In genomic region chr9:128102861-128103588, GRCh38 we compare ENCODE assay signal across 10 cellular contexts. TPM values are rescaled to one million over a fixed set of nuclear protein-coding genes. Genes with fewer than 3 reads are reported as not detected.
DNase-seq lines count a peak whose midpoint lies in the region; ATAC-seq, FAIRE-seq and TF ChIP-seq lines count a peak whose summit lies in the region.
"Had no signal": no experiment of that assay in that cellular context is flagged by ENCODE, and none has a peak within 500 bp of the region (broad histone marks: within the 10 kb centered on the region; RNA-seq: fewer than 3 reads in every experiment).

No MANE protein-coding gene starts in this region.

- POLR2A ChIA-PET in activated CD8-positive, alpha-beta T cell treated with anti-CD3 and anti-CD28 coated beads for 36 hours (lab: Charles Lee) = interaction anchor here (0.9 to 2.5 kb wide), 4 partner anchors 10 to 76 kb away, joined by 3 to 8 read pairs (median 4); no protein-coding TSS in a partner anchor
- POLR2A ChIA-PET in HepG2 (lab: Yijun Ruan, JAX) = interaction anchor here (0.7 to 2.7 kb wide), 15 partner anchors 8 to 152 kb away, joined by 3 to 40 read pairs (median 6); partner anchors contain the start of genes EEIG1, NAIF1 and SLC25A25

- peaks cover 70% of the 10 kb centered on the region for H3K4me1 Mint-ChIP-seq in activated naive CD4-positive, alpha-beta T cell treated with anti-CD3 and anti-CD28 coated beads, Interleukin-2, amount 10 ng/mL, durations not matched to agents 7 days and 5 days
- H3K4me1 Mint-ChIP-seq in activated CD8-positive, alpha-beta T cell treated with anti-CD3 and anti-CD28 coated beads for 36 hours (ENCODE audit: low read depth) = peaks cover 55% of the 10 kb centered on the region

- TF ChIP-seq RAD21 in HepG2 (CRISPR knock-in tag; IDR thresholded peaks at IDR 0.05) = no peak

- peak overlapping the region; percentile 58 for H3K27ac Mint-ChIP-seq in activated naive CD4-positive, alpha-beta T cell treated with anti-CD3 and anti-CD28 coated beads, Interleukin-2, amount 10 ng/mL, durations not matched to agents 7 days and 5 days
- H3K27ac Mint-ChIP-seq in activated CD8-positive, alpha-beta T cell treated with anti-CD3 and anti-CD28 coated beads for 36 hours = peak overlapping the region; percentile 75

- H3K4me1 ChIP-seq in HepG2 (ENCODE audit: insufficient read depth, low read length) = peaks cover 90% of the 10 kb centered on the region
- peaks cover 55% of the 10 kb centered on the region for H3K4me1 ChIP-seq in thymus (ENCODE audit: control insufficient read depth, insufficient read depth, low read length)

- H3K9ac ChIP-seq in HepG2 (ENCODE audit: insufficient read depth, low read depth, low read length) = peak overlapping the region; percentile 62

- H3K27me3 Mint-ChIP-seq in activated naive CD4-positive, alpha-beta T cell treated with anti-CD3 and anti-CD28 coated beads, Interleukin-2, amount 10 ng/mL, durations not matched to agents 7 days and 5 days = no peaks in the 10 kb centered on the region
- H3K27me3 Mint-ChIP-seq in activated CD8-positive, alpha-beta T cell treated with anti-CD3 and anti-CD28 coated beads for 36 hours = no peaks in the 10 kb centered on the region

- CTCF ChIA-PET in activated naive CD4-positive, alpha-beta T cell treated with anti-CD3 and anti-CD28 coated beads, Interleukin-2, amount 10 ng/mL, durations not matched to agents 7 days and 5 days (lab: Charles Lee) = interaction anchor here (0.7 to 1.8 kb wide), 12 partner anchors 9 to 166 kb away, joined by 3 to 11 read pairs (median 4); no protein-coding TSS in a partner anchor
- CTCF ChIA-PET in activated CD8-positive, alpha-beta T cell treated with anti-CD3 and anti-CD28 coated beads for 36 hours (lab: Charles Lee) = interaction anchor here (0.9 to 4.6 kb wide), 9 partner anchors 9 to 159 kb away, joined by 3 to 28 read pairs (median 5); no protein-coding TSS in a partner anchor
- CTCF ChIA-PET in HepG2 (lab: Yijun Ruan, JAX; ENCODE audit: low intra/inter-chr PET ratio, low total read pairs) = interaction anchor here (2.6 kb wide), 1 partner anchor 15 kb away, joined by 14 read pairs; no protein-coding TSS in a partner anchor

- H3K4me3 ChIP-seq in HepG2 (replicated peaks in 1 of 3; ENCODE audit: insufficient read depth in 1 of 3, low read depth in 2 of 3, low read length in 3 of 3) (peak overlapping the region in 1 of 3 experiments; percentile 38; a peak in 1 of 6 replicates), thymus (ENCODE audit: low read length) (no peak overlapping the region)

- peaks cover 51% of the 10 kb centered on the region for H3K36me3 Mint-ChIP-seq in activated naive CD4-positive, alpha-beta T cell treated with anti-CD3 and anti-CD28 coated beads, Interleukin-2, amount 10 ng/mL, durations not matched to agents 7 days and 5 days
- H3K36me3 Mint-ChIP-seq in activated CD8-positive, alpha-beta T cell treated with anti-CD3 and anti-CD28 coated beads for 36 hours (ENCODE audit: low read depth) = peaks cover 40% of the 10 kb centered on the region

- no TSS peak for BruUV-seq in HepG2 (replicated peaks; lab: Mats Ljungman, UMichigan)

- H3K4me2 ChIP-seq in HepG2 (ENCODE audit: low read depth, low read length) = peak overlapping the region; percentile 61

- peak; percentile 98 for FAIRE-seq in HepG2 (lab: Jason Lieb, UNC)

- H3K27me3 ChIP-seq in HepG2 (ENCODE audit: control insufficient read depth in 1 of 2, insufficient read depth in 2 of 2, low read length in 2 of 2) (no peaks in the 10 kb centered on the region; a peak in 1 of 5 replicates), thymus (ENCODE audit: control insufficient read depth, insufficient read depth) (no peaks in the 10 kb centered on the region)

- H4K20me1 ChIP-seq in HepG2 (ENCODE audit: insufficient read depth, low read length) = peaks cover 17% of the 10 kb centered on the region; the same call in 1 of the 2 replicates

- DNase-seq in activated naive CD4-positive, alpha-beta T cell treated with anti-CD3 and anti-CD28 coated beads, Interleukin-2, amount 10 ng/mL, durations not matched to agents 7 days and 5 days = no peak
- no peak for DNase-seq in activated naive CD4-positive, alpha-beta T cell (lab: John Stamatoyannopoulos, UW)
- no peak for DNase-seq in activated CD8-positive, alpha-beta T cell treated with anti-CD3 and anti-CD28 coated beads for 36 hours
- DNase-seq in HepG2 (ENCODE audit: low spot score) (peak; percentile 94), ACHN (no peak), DMS153 treated with DMSO at 0.1 percent for 48 hours (lab: John Stamatoyannopoulos, UW; ENCODE audit: unreplicated experiment) (no peak)
- DNase-seq: HCEC 1CT had no signal

- peak in 1 of 2 experiments; percentile 56; a peak in 1 of 4 replicates for TF ChIP-seq POLR2A in HepG2 (IDR thresholded peaks at IDR 0.05; ENCODE audit: insufficient read depth in 1 of 2, low read depth in 2 of 2, low read length in 2 of 2)

- no peak overlapping the region for H3K4me3 Mint-ChIP-seq in activated naive CD4-positive, alpha-beta T cell treated with anti-CD3 and anti-CD28 coated beads, Interleukin-2, amount 10 ng/mL, durations not matched to agents 7 days and 5 days
- no peak overlapping the region for H3K4me3 Mint-ChIP-seq in activated CD8-positive, alpha-beta T cell treated with anti-CD3 and anti-CD28 coated beads for 36 hours

- no peak for ATAC-seq in activated CD8-positive, alpha-beta T cell treated with anti-CD3 and anti-CD28 coated beads for 36 hours
- ATAC-seq in HepG2 (peak; percentile 76), HG03045 (IDR thresholded peaks at IDR 0.05; ENCODE audit: unreplicated experiment) (no peak)

- in situ Hi-C loops in HepG2 (cut with HindIII; ENCODE audit: extremely low pct_ligation_motif_present, low pct_unique_long_range_greater_than_20kb) = no loop called here
- in situ Hi-C loops in ACHN (cut with HindIII; ENCODE audit: low pct_ligation_motif_present, low pct_unique_long_range_greater_than_20kb, low sequenced_read_pairs) = no loop called here

- H3K27ac ChIP-seq in HepG2 (ENCODE audit: extremely low read length, insufficient read depth, low read length) (peak overlapping the region; percentile 90), thymus (ENCODE audit: low read depth) (peak overlapping the region; percentile 19)

- peaks cover 21 to 50% of the 10 kb centered on the region in 2 experiments for H3K36me3 ChIP-seq in HepG2 (replicated peaks in 1 of 2; ENCODE audit: control insufficient read depth in 1 of 2, insufficient read depth in 2 of 2, low read length in 2 of 2)
- peaks cover 53% of the 10 kb centered on the region for H3K36me3 ChIP-seq in thymus (ENCODE audit: control insufficient read depth, insufficient read depth)

- TF ChIP-seq EP300 in HepG2 (IDR thresholded peaks at IDR 0.05; ENCODE audit: low read depth in 2 of 2, low read length in 2 of 2) (peak; percentile 79 to 92), HepG2 (CRISPR knock-in tag; IDR thresholded peaks at IDR 0.05; ENCODE audit: borderline replicate concordance) (peak; percentile 79)

- no peaks in the 10 kb centered on the region for H3K9me3 ChIP-seq in HepG2 (ENCODE audit: low read length)
- H3K9me3 ChIP-seq in thymus (ENCODE audit: control insufficient read depth) = no peaks in the 10 kb centered on the region

- intact Hi-C loops in activated CD8-positive, alpha-beta T cell treated with anti-CD3 and anti-CD28 coated beads for 36 hours (cut with micrococcal nuclease) = no loop called here
- intact Hi-C loops in HepG2 (cut with micrococcal nuclease; ENCODE audit: unreplicated experiment) = loop anchor here (1.0 to 5.0 kb wide), 2 partner anchors 12 to 36 kb away; partner anchors contain the start of genes NAIF1 and SLC25A25

- no peaks in the 10 kb centered on the region for H3K9me3 Mint-ChIP-seq in activated naive CD4-positive, alpha-beta T cell treated with anti-CD3 and anti-CD28 coated beads, Interleukin-2, amount 10 ng/mL, durations not matched to agents 7 days and 5 days
- no peaks in the 10 kb centered on the region for H3K9me3 Mint-ChIP-seq in activated CD8-positive, alpha-beta T cell treated with anti-CD3 and anti-CD28 coated beads for 36 hours

- WGBS in HepG2 (ENCODE audit: low lambda C conversion rate) = 16% methylated on average over 19 of the region's 23 CpGs
- 73% methylated on average over 23 of the region's 23 CpGs for WGBS in thymus

- H2AFZ ChIP-seq in HepG2 (ENCODE audit: low read length) = no peak overlapping the region

- no peak for TF ChIP-seq CTCF in activated CD8-positive, alpha-beta T cell treated with anti-CD3 and anti-CD28 coated beads for 36 hours (IDR thresholded peaks at IDR 0.05)
- no peak for TF ChIP-seq CTCF in HepG2 (CRISPR knock-in tag; IDR thresholded peaks at IDR 0.05)

- H3K79me2 ChIP-seq in HepG2 (ENCODE audit: insufficient read depth, low read length) = peaks cover 33% of the 10 kb centered on the region

RNA-seq across cellular contexts. Expression of gene PTGES2, which starts 24.5 kb away (rescaled TPM):
- total RNA-seq in activated CD8-positive, alpha-beta T cell treated with anti-CD3 and anti-CD28 coated beads for 36 hours = 10 to 100 TPM; 40.8 to 49.5 TPM
- 68.5 and 79.8 TPM in 2 replicates for total RNA-seq in HepG2 (2016; rRNA removed; fragmentation: Illumina TruSeq; extraction: Trizol)
- 176 and 179 TPM in 2 replicates for total RNA-seq in HepG2 (2016; cell fraction: cytosol; rRNA removed; fragmentation: Illumina TruSeq; extraction: Trizol; ENCODE audit: low read depth)
- total RNA-seq in HepG2 (2016; cell fraction: insoluble cytoplasmic fraction; rRNA removed; fragmentation: Illumina TruSeq; extraction: Trizol) = 65.6 and 85.2 TPM in 2 replicates
- total RNA-seq in HepG2 (2016; cell fraction: membrane; rRNA removed; fragmentation: Illumina TruSeq; extraction: Trizol) = 80.3 and 84.6 TPM in 2 replicates
- 40.6 and 44.2 TPM in 2 replicates for total RNA-seq in HepG2 (2016; cell fraction: nucleus; rRNA removed; fragmentation: Illumina TruSeq; extraction: Trizol)
- polyA plus RNA-seq in HepG2 (2011; rRNA removed) (63.7 and 67.2 TPM in 2 replicates), thymus (39.3 TPM)
- polyA plus RNA-seq in HepG2 (2011; cell fraction: cytosol; rRNA removed) = 53.6 and 85.6 TPM in 2 replicates
- polyA plus RNA-seq in HepG2 (2011; cell fraction: nucleus; rRNA removed) = 128 and 148 TPM in 2 replicates
- polyA plus RNA-seq in HepG2 (2012) = 39.6 and 40.6 TPM in 2 replicates
- polyA plus RNA-seq in HepG2 (2016; cell fraction: cytosol; fragmentation: Illumina TruSeq; extraction: Trizol; ENCODE audit: low read depth) = 61.1 and 71.8 TPM in 2 replicates
- polyA plus RNA-seq in HepG2 (2016; cell fraction: insoluble cytoplasmic fraction; fragmentation: Illumina TruSeq; extraction: Trizol; ENCODE audit: low read depth) = 67.8 and 88.5 TPM in 2 replicates
- polyA plus RNA-seq in HepG2 (2016; cell fraction: membrane; fragmentation: Illumina TruSeq; extraction: Trizol; ENCODE audit: low read depth) = 68.9 and 78.2 TPM in 2 replicates
- polyA plus RNA-seq in HepG2 (2016; cell fraction: nucleus; fragmentation: Illumina TruSeq; extraction: Trizol; ENCODE audit: insufficient read depth, low read depth) = 101 and 105 TPM in 2 replicates
- polyA minus RNA-seq in HepG2 (2011; rRNA and poly(A)+ RNA removed; ENCODE audit: low replicate concordance) = 109 and 143 TPM in 2 replicates
- 29.5 and 39.2 TPM in 2 replicates for polyA minus RNA-seq in HepG2 (2011; cell fraction: cytosol; rRNA and poly(A)+ RNA removed)
- 39.4 and 44.6 TPM in 2 replicates for polyA minus RNA-seq in HepG2 (2011; cell fraction: nucleus; rRNA and poly(A)+ RNA removed)

RNA-seq across cellular contexts. Expression of gene SLC25A25, which starts 35.0 kb away (rescaled TPM):
- 10 to 100 TPM; 12.9 to 14.6 TPM for total RNA-seq in activated CD8-positive, alpha-beta T cell treated with anti-CD3 and anti-CD28 coated beads for 36 hours
- 18.5 and 24.8 TPM in 2 replicates for total RNA-seq in HepG2 (2016; rRNA removed; fragmentation: Illumina TruSeq; extraction: Trizol)
- 4.5 and 5.1 TPM in 2 replicates for total RNA-seq in HepG2 (2016; cell fraction: cytosol; rRNA removed; fragmentation: Illumina TruSeq; extraction: Trizol; ENCODE audit: low read depth)
- total RNA-seq in HepG2 (2016; cell fraction: insoluble cytoplasmic fraction; rRNA removed; fragmentation: Illumina TruSeq; extraction: Trizol) = 16.4 and 24.3 TPM in 2 replicates
- 10.5 and 11.1 TPM in 2 replicates for total RNA-seq in HepG2 (2016; cell fraction: membrane; rRNA removed; fragmentation: Illumina TruSeq; extraction: Trizol)
- 21.4 and 25.1 TPM in 2 replicates for total RNA-seq in HepG2 (2016; cell fraction: nucleus; rRNA removed; fragmentation: Illumina TruSeq; extraction: Trizol)
- polyA plus RNA-seq in HepG2 (2011; rRNA removed) (10.5 and 16.7 TPM in 2 replicates), thymus (12.3 TPM)
- polyA plus RNA-seq in HepG2 (2011; cell fraction: cytosol; rRNA removed) = 10.7 and 11.2 TPM in 2 replicates
- polyA plus RNA-seq in HepG2 (2011; cell fraction: nucleus; rRNA removed) = 26.1 and 29.6 TPM in 2 replicates
- polyA plus RNA-seq in HepG2 (2012) = 12.9 and 15.5 TPM in 2 replicates
- polyA plus RNA-seq in HepG2 (2016; cell fraction: cytosol; fragmentation: Illumina TruSeq; extraction: Trizol; ENCODE audit: low read depth) = 1.1 and 1.3 TPM in 2 replicates
- polyA plus RNA-seq in HepG2 (2016; cell fraction: insoluble cytoplasmic fraction; fragmentation: Illumina TruSeq; extraction: Trizol; ENCODE audit: low read depth) = 11.6 and 13.1 TPM in 2 replicates
- polyA plus RNA-seq in HepG2 (2016; cell fraction: membrane; fragmentation: Illumina TruSeq; extraction: Trizol; ENCODE audit: low read depth) = 2.6 and 2.7 TPM in 2 replicates
- polyA plus RNA-seq in HepG2 (2016; cell fraction: nucleus; fragmentation: Illumina TruSeq; extraction: Trizol; ENCODE audit: insufficient read depth, low read depth) = 31.1 and 36.4 TPM in 2 replicates
- 20.5 and 28.1 TPM in 2 replicates for polyA minus RNA-seq in HepG2 (2011; rRNA and poly(A)+ RNA removed; ENCODE audit: low replicate concordance)
- polyA minus RNA-seq in HepG2 (2011; cell fraction: cytosol; rRNA and poly(A)+ RNA removed) = 10.0 and 10.2 TPM in 2 replicates
- 14.4 and 26.1 TPM in 2 replicates for polyA minus RNA-seq in HepG2 (2011; cell fraction: nucleus; rRNA and poly(A)+ RNA removed)

RNA-seq across cellular contexts. Expression of gene NAIF1, which starts 35.9 kb away (rescaled TPM):
- total RNA-seq in activated CD8-positive, alpha-beta T cell treated with anti-CD3 and anti-CD28 coated beads for 36 hours = 10 to 100 TPM in 1 of 2 experiments, 1 to 10 TPM in 1; 8.4 to 11.8 TPM
- total RNA-seq in HepG2 (2016; rRNA removed; fragmentation: Illumina TruSeq; extraction: Trizol) = 6.0 and 6.6 TPM in 2 replicates
- total RNA-seq in HepG2 (2016; cell fraction: cytosol; rRNA removed; fragmentation: Illumina TruSeq; extraction: Trizol; ENCODE audit: low read depth) = 3.1 and 4.1 TPM in 2 replicates
- total RNA-seq in HepG2 (2016; cell fraction: insoluble cytoplasmic fraction; rRNA removed; fragmentation: Illumina TruSeq; extraction: Trizol) = 6.0 and 6.4 TPM in 2 replicates
- total RNA-seq in HepG2 (2016; cell fraction: membrane; rRNA removed; fragmentation: Illumina TruSeq; extraction: Trizol) = 5.7 and 6.1 TPM in 2 replicates
- total RNA-seq in HepG2 (2016; cell fraction: nucleus; rRNA removed; fragmentation: Illumina TruSeq; extraction: Trizol) = 2.9 and 4.1 TPM in 2 replicates
- polyA plus RNA-seq in HepG2 (2011; rRNA removed) (6.9 TPM in 2 replicates), thymus (11.5 TPM)
- polyA plus RNA-seq in HepG2 (2011; cell fraction: cytosol; rRNA removed) = 4.9 and 6.4 TPM in 2 replicates
- polyA plus RNA-seq in HepG2 (2011; cell fraction: nucleus; rRNA removed) = 3.8 and 4.0 TPM in 2 replicates
- 3.0 and 3.8 TPM in 2 replicates for polyA plus RNA-seq in HepG2 (2012)
- 2.4 and 2.6 TPM in 2 replicates for polyA plus RNA-seq in HepG2 (2016; cell fraction: cytosol; fragmentation: Illumina TruSeq; extraction: Trizol; ENCODE audit: low read depth)
- 5.2 and 5.7 TPM in 2 replicates for polyA plus RNA-seq in HepG2 (2016; cell fraction: insoluble cytoplasmic fraction; fragmentation: Illumina TruSeq; extraction: Trizol; ENCODE audit: low read depth)
- polyA plus RNA-seq in HepG2 (2016; cell fraction: membrane; fragmentation: Illumina TruSeq; extraction: Trizol; ENCODE audit: low read depth) = 3.5 and 3.9 TPM in 2 replicates
- polyA plus RNA-seq in HepG2 (2016; cell fraction: nucleus; fragmentation: Illumina TruSeq; extraction: Trizol; ENCODE audit: insufficient read depth, low read depth) = 4.9 and 5.1 TPM in 2 replicates
- polyA minus RNA-seq in HepG2 (2011; rRNA and poly(A)+ RNA removed; ENCODE audit: low replicate concordance) = 8.2 and 13.2 TPM in 2 replicates
- polyA minus RNA-seq in HepG2 (2011; cell fraction: cytosol; rRNA and poly(A)+ RNA removed) = 3.2 and 6.0 TPM in 2 replicates
- polyA minus RNA-seq in HepG2 (2011; cell fraction: nucleus; rRNA and poly(A)+ RNA removed) = 1.5 and 2.1 TPM in 2 replicates

RNA-seq across cellular contexts. Expression of gene LCN2, which starts 46.2 kb away (rescaled TPM):
- total RNA-seq in activated CD8-positive, alpha-beta T cell treated with anti-CD3 and anti-CD28 coated beads for 36 hours = not detected
- 0.34 and 0.38 TPM in 2 replicates for total RNA-seq in HepG2 (2016; rRNA removed; fragmentation: Illumina TruSeq; extraction: Trizol)
- total RNA-seq in HepG2 (2016; cell fraction: cytosol; rRNA removed; fragmentation: Illumina TruSeq; extraction: Trizol; ENCODE audit: low read depth) = 0.40 TPM in 1 of 2 replicates, not detected in the other
- 0.24 TPM in 1 of 2 replicates, not detected in the other for total RNA-seq in HepG2 (2016; cell fraction: insoluble cytoplasmic fraction; rRNA removed; fragmentation: Illumina TruSeq; extraction: Trizol)
- total RNA-seq in HepG2 (2016; cell fraction: membrane; rRNA removed; fragmentation: Illumina TruSeq; extraction: Trizol) = 0.34 and 0.38 TPM in 2 replicates
- not detected in 2 replicates for total RNA-seq in HepG2 (2016; cell fraction: nucleus; rRNA removed; fragmentation: Illumina TruSeq; extraction: Trizol)
- 1.4 and 2.3 TPM in 2 replicates for polyA plus RNA-seq in HepG2 (2011; rRNA removed)
- polyA plus RNA-seq in HepG2 (2011; cell fraction: cytosol; rRNA removed) = 0.93 and 2.4 TPM in 2 replicates
- polyA plus RNA-seq in HepG2 (2011; cell fraction: nucleus; rRNA removed) = 4.4 and 6.2 TPM in 2 replicates
- 1.5 and 1.7 TPM in 2 replicates for polyA plus RNA-seq in HepG2 (2012)
- 0.69 and 0.92 TPM in 2 replicates for polyA plus RNA-seq in HepG2 (2016; cell fraction: cytosol; fragmentation: Illumina TruSeq; extraction: Trizol; ENCODE audit: low read depth)
- 0.71 and 0.76 TPM in 2 replicates for polyA plus RNA-seq in HepG2 (2016; cell fraction: insoluble cytoplasmic fraction; fragmentation: Illumina TruSeq; extraction: Trizol; ENCODE audit: low read depth)
- polyA plus RNA-seq in HepG2 (2016; cell fraction: membrane; fragmentation: Illumina TruSeq; extraction: Trizol; ENCODE audit: low read depth) = 0.49 and 0.63 TPM in 2 replicates
- 1.7 and 3.0 TPM in 2 replicates for polyA plus RNA-seq in HepG2 (2016; cell fraction: nucleus; fragmentation: Illumina TruSeq; extraction: Trizol; ENCODE audit: insufficient read depth, low read depth)
- polyA minus RNA-seq in HepG2 (2011; rRNA and poly(A)+ RNA removed; ENCODE audit: low replicate concordance) = 0.44 and 0.52 TPM in 2 replicates
- polyA minus RNA-seq in HepG2 (2011; cell fraction: cytosol; rRNA and poly(A)+ RNA removed) = 0.99 TPM in 1 of 2 replicates, not detected in the other
- not detected in 2 replicates for polyA minus RNA-seq in HepG2 (2011; cell fraction: nucleus; rRNA and poly(A)+ RNA removed)
- polyA plus RNA-seq in thymus = 31.9 TPM
- total RNA-seq: HT1080 had no signal

RNA-seq across cellular contexts. Expression of gene BBLN, which starts 57.0 kb away (rescaled TPM):
- total RNA-seq in activated CD8-positive, alpha-beta T cell treated with anti-CD3 and anti-CD28 coated beads for 36 hours = 100 to 1,000 TPM; 127 to 132 TPM
- 22.2 and 33.1 TPM in 2 replicates for total RNA-seq in HepG2 (2016; rRNA removed; fragmentation: Illumina TruSeq; extraction: Trizol)
- 146 and 177 TPM in 2 replicates for total RNA-seq in HepG2 (2016; cell fraction: cytosol; rRNA removed; fragmentation: Illumina TruSeq; extraction: Trizol; ENCODE audit: low read depth)
- 17.4 and 30.2 TPM in 2 replicates for total RNA-seq in HepG2 (2016; cell fraction: insoluble cytoplasmic fraction; rRNA removed; fragmentation: Illumina TruSeq; extraction: Trizol)
- total RNA-seq in HepG2 (2016; cell fraction: membrane; rRNA removed; fragmentation: Illumina TruSeq; extraction: Trizol) = 86.9 and 114 TPM in 2 replicates
- total RNA-seq in HepG2 (2016; cell fraction: nucleus; rRNA removed; fragmentation: Illumina TruSeq; extraction: Trizol) = 11.7 and 11.9 TPM in 2 replicates
- polyA plus RNA-seq in HepG2 (2011; rRNA removed) (27.6 and 29.5 TPM in 2 replicates), thymus (162 TPM)
- 25.8 and 50.8 TPM in 2 replicates for polyA plus RNA-seq in HepG2 (2011; cell fraction: cytosol; rRNA removed)
- 19.2 and 22.8 TPM in 2 replicates for polyA plus RNA-seq in HepG2 (2011; cell fraction: nucleus; rRNA removed)
- polyA plus RNA-seq in HepG2 (2012) = 13.4 and 25.7 TPM in 2 replicates
- 235 and 253 TPM in 2 replicates for polyA plus RNA-seq in HepG2 (2016; cell fraction: cytosol; fragmentation: Illumina TruSeq; extraction: Trizol; ENCODE audit: low read depth)
- 19.0 and 25.9 TPM in 2 replicates for polyA plus RNA-seq in HepG2 (2016; cell fraction: insoluble cytoplasmic fraction; fragmentation: Illumina TruSeq; extraction: Trizol; ENCODE audit: low read depth)
- 124 and 129 TPM in 2 replicates for polyA plus RNA-seq in HepG2 (2016; cell fraction: membrane; fragmentation: Illumina TruSeq; extraction: Trizol; ENCODE audit: low read depth)
- polyA plus RNA-seq in HepG2 (2016; cell fraction: nucleus; fragmentation: Illumina TruSeq; extraction: Trizol; ENCODE audit: insufficient read depth, low read depth) = 21.4 TPM in 2 replicates
- polyA minus RNA-seq in HepG2 (2011; rRNA and poly(A)+ RNA removed; ENCODE audit: low replicate concordance) = 17.1 and 32.9 TPM in 2 replicates
- polyA minus RNA-seq in HepG2 (2011; cell fraction: cytosol; rRNA and poly(A)+ RNA removed) = 13.6 and 21.6 TPM in 2 replicates
- polyA minus RNA-seq in HepG2 (2011; cell fraction: nucleus; rRNA and poly(A)+ RNA removed) = 4.8 and 7.1 TPM in 2 replicates
